Comparison of ENCODE assay signal across 19 cellular contexts in the genomic region with DNA sequence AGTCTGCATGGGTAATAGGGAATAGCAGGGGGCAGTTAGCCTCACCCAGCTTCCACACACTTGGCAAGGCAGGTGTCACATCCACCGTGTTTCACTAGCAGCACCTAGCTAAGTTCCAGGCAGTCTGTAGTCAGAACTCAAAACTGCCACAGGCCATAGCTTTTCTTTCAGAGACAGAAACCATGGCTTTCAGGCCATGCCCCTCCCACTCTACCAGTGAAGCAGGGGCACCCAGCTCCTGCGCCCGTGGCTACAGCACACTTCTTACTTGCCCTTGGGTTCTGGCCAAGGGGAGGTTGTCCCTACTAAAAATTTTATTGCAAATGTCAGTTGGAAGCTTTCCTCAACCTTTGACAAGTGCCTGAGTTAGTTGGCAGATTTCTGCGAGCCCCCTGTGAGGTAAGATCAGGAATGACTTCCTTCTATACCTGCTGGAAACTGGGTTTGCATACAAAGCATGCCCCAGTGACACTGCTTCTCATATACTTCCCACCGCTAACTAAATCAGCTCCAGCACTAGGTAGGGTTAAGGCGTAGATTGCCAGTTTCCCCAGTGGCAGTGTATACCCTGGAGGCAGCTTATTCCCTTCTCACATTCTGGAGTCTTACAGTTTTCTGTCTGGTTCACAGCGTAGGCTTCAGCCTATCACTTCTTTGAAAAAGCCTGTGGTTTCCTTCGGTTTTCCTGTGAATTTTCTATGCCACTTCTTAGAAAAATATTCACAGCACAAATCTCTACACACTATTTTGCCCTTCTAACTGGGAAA.
A peak's percentile ranks its signal among the peaks of the same experiment; 100 is the strongest.
DNase-seq lines count a peak whose midpoint lies in the region; ATAC-seq and TF ChIP-seq lines count a peak whose summit lies in the region.
"Had no signal": no experiment of that assay in that cellular context is flagged by ENCODE, and none has a peak within 500 bp of the region (broad histone marks: within the 10 kb centered on the region; RNA-seq: fewer than 3 reads in every experiment).

No MANE protein-coding gene starts in this region.

- no peak overlapping the region for H3K4me3 Mint-ChIP-seq in stimulated activated memory B cell treated with anti-CD40 and anti-IgM and Interleukin-4, amounts not matched to agents 10 μg/mL and 1 μg/mL and 100 μg/mL, for 72 hours

- DNase-seq in LNCaP clone FGC (ENCODE audit: low read depth): peak; percentile 26
- DNase-seq in islet precursor cell: peak; percentile 47
- no peak for DNase-seq in Peyer's patch
- DNase-seq in NAMALWA (ENCODE audit: low spot score): no peak
- no peak for DNase-seq in activated CD4-positive, alpha-beta T cell treated with anti-CD3 and anti-CD28 coated beads, Interleukin-2, amount 50 U/mL, for 48 hours
- DNase-seq: ACHN, C1 segment of cervical spinal cord, DMS79, IMR-90, MG63, NCI-H1092 treated with DMSO at 0.1 percent for 48 hours, NCI-H146, NCI-H2029 treated with DMSO at 0.1 percent for 48 hours, NCI-H2171 treated with DMSO at 0.1 percent for 48 hours, NCI-H510A treated with DMSO at 0.1 percent for 48 hours, SJCRH30 had no signal

- no peaks in the 10 kb centered on the region for H3K4me1 Mint-ChIP-seq in stimulated activated memory B cell treated with anti-CD40 and anti-IgM and Interleukin-4, amounts not matched to agents 10 μg/mL and 1 μg/mL and 100 μg/mL, for 72 hours

- no peaks in the 10 kb centered on the region for H3K4me1 ChIP-seq in Peyer's patch
- H3K4me1 ChIP-seq: HAP-1, SJCRH30 had no signal

- H3K4me3 ChIP-seq in LNCaP clone FGC (ENCODE audit: low read depth, low read length) (no peak overlapping the region), Peyer's patch (no peak overlapping the region)
- H3K4me3 ChIP-seq: HAP-1, MG63, SJCRH30 had no signal

- H3K27me3 ChIP-seq in Peyer's patch: no peaks in the 10 kb centered on the region
- H3K27me3 ChIP-seq: MG63, SJCRH30 had no signal

- H3K36me3 ChIP-seq in Peyer's patch: no peaks in the 10 kb centered on the region
- H3K36me3 ChIP-seq: HAP-1, MG63, SJCRH30 had no signal

- no peaks in the 10 kb centered on the region for H3K9me3 Mint-ChIP-seq in stimulated activated memory B cell treated with anti-CD40 and anti-IgM and Interleukin-4, amounts not matched to agents 10 μg/mL and 1 μg/mL and 100 μg/mL, for 72 hours

- no peak for TF ChIP-seq POLR2A in Peyer's patch (IDR thresholded peaks at IDR 0.05)

- peak; percentile 31 for ATAC-seq in stimulated activated memory B cell treated with anti-CD40 and anti-IgM and Interleukin-4, amounts not matched to agents 10 μg/mL and 1 μg/mL and 100 μg/mL, for 72 hours

- H3K27ac Mint-ChIP-seq in stimulated activated memory B cell treated with anti-CD40 and anti-IgM and Interleukin-4, amounts not matched to agents 10 μg/mL and 1 μg/mL and 100 μg/mL, for 72 hours: no peak overlapping the region

- no peaks in the 10 kb centered on the region for H3K9me3 ChIP-seq in Peyer's patch
- H3K9me3 ChIP-seq: MG63, SJCRH30 had no signal

- H3K36me3 Mint-ChIP-seq in stimulated activated memory B cell treated with anti-CD40 and anti-IgM and Interleukin-4, amounts not matched to agents 10 μg/mL and 1 μg/mL and 100 μg/mL, for 72 hours: no peaks in the 10 kb centered on the region

- H3K27me3 Mint-ChIP-seq in stimulated activated memory B cell treated with anti-CD40 and anti-IgM and Interleukin-4, amounts not matched to agents 10 μg/mL and 1 μg/mL and 100 μg/mL, for 72 hours: no peaks in the 10 kb centered on the region

- TF ChIP-seq CTCF in LNCaP clone FGC (IDR thresholded peaks at IDR 0.05; ENCODE audit: control insufficient read depth, extremely low read depth, insufficient read depth): no peak
- TF ChIP-seq CTCF in VCaP (conservative IDR thresholded peaks at IDR 0.05): no peak
- no peak for TF ChIP-seq CTCF in Peyer's patch (IDR thresholded peaks at IDR 0.05)

- H3K27ac ChIP-seq in VCaP (peak overlapping the region; percentile 76), Peyer's patch (no peak overlapping the region)
- H3K27ac ChIP-seq: SJCRH30 had no signal

Comparison
In these comparisons a context has a peak if more than half of its experiments do, and no peak if none do; other contexts are left out.
1. DNase-seq: peak in LNCaP clone FGC (single experiment) and islet precursor cell (single experiment); none in Peyer's patch (0 of 3), NAMALWA (single experiment) and activated CD4-positive, alpha-beta T cell treated with anti-CD3 and anti-CD28 coated beads, Interleukin-2, amount 50 U/mL, for 48 hours (0 of 2).